In genomic region chr12:57216014-57216891, GRCh38 we compare ENCODE assay signal across 8 cellular contexts. TPM values are rescaled to one million over a fixed set of nuclear protein-coding genes. Genes with fewer than 3 reads are reported as not detected.
A peak's percentile ranks its signal among the peaks of the same experiment; 100 is the strongest.
DNase-seq lines count a peak whose midpoint lies in the region; ATAC-seq and TF ChIP-seq lines count a peak whose summit lies in the region.

Gene NXPH4, plus strand, starts transcription at chr12:57216794. Its CDS starts 176 bp downstream, at chr12:57216970.

- H3K9me3 ChIP-seq in OCI-LY7 (ENCODE audit: low read length) (no peaks in the 10 kb centered on the region), iPS-18a (ENCODE audit: control insufficient read depth, low read depth, low read length) (peaks cover 4% of the 10 kb centered on the region)

- DNase-seq in GM19238 (ENCODE audit: insufficient read length, low spot score) (peak; percentile 71), OCI-LY7 (ENCODE audit: low spot score) (peak; percentile 69)
- DNase-seq in activated naive CD4-positive, alpha-beta T cell treated with anti-CD3 and anti-CD28 coated beads, Interleukin-2, amount 50 U/mL, for 72 hours (ENCODE audit: low spot score in 2 of 2), result peak in 1 of 2 donors; percentile 47
- peak; percentile 51 for DNase-seq in stimulated activated CD8-positive, alpha-beta memory T cell treated with anti-CD3 and anti-CD28 coated beads, Interleukin-4, amount 100 ng/mL, for 24 hours (ENCODE audit: low read depth)

- H3K4me2 ChIP-seq in OCI-LY7 (ENCODE audit: low read length), result peak within 1 kb of the TSS; percentile 86

- no peaks in the 10 kb centered on the region for H3K79me2 ChIP-seq in OCI-LY7 (ENCODE audit: insufficient read depth, low read depth, low read length)

- CTCF ChIA-PET in OCI-LY7 (lab: Charles Lee; ENCODE audit: unreplicated experiment), result interaction anchor here (1.0 kb wide), 1 partner anchor 14 kb away, joined by 3 read pairs; the partner anchor contains the start of gene SHMT2

- intact Hi-C loops in OCI-LY7 (cut with micrococcal nuclease; ENCODE audit: unreplicated experiment), result loop anchor here (1.0 kb wide), 1 partner anchor 13 kb away; the partner anchor contains the start of gene SHMT2

- H3K36me3 Mint-ChIP-seq in activated naive CD4-positive, alpha-beta T cell treated with anti-CD3 and anti-CD28 coated beads, Interleukin-2, amount 50 U/mL, for 72 hours, result no peaks in the 10 kb centered on the region

- H3K9me3 Mint-ChIP-seq in activated naive CD4-positive, alpha-beta T cell treated with anti-CD3 and anti-CD28 coated beads, Interleukin-2, amount 50 U/mL, for 72 hours, result no peaks in the 10 kb centered on the region

- H3K9ac ChIP-seq in iPS-18a (ENCODE audit: low read length), result no peak within 1 kb of the TSS

- H3K9me2 ChIP-seq in OCI-LY7 (ENCODE audit: insufficient read depth, low read length), result no peaks in the 10 kb centered on the region

- TF ChIP-seq CTCF in 22Rv1 (IDR thresholded peaks at IDR 0.05), result peak; percentile 24; the same call in 1 of the 2 replicates
- TF ChIP-seq CTCF in OCI-LY7 (conservative IDR thresholded peaks at IDR 0.05; ENCODE audit: low read length), result 0 out of 2 replicates have a peak, but pooled peaks have one; percentile 22

- H4K20me1 ChIP-seq in OCI-LY7 (ENCODE audit: insufficient read depth, low read length), result no peaks in the 10 kb centered on the region

- peak within 1 kb of the TSS in 1 of 2 donors; percentile 58 for H3K27ac Mint-ChIP-seq in activated naive CD4-positive, alpha-beta T cell treated with anti-CD3 and anti-CD28 coated beads, Interleukin-2, amount 50 U/mL, for 72 hours

- BruUV-seq in OCI-LY7 (replicated peaks; lab: Mats Ljungman, UMichigan), result no TSS peak

- H3K4me3 ChIP-seq in OCI-LY7 (ENCODE audit: low read depth, low read length, poor library complexity, severe bottlenecking) (peak within 1 kb of the TSS; percentile 71), iPS-18a (ENCODE audit: low read length) (peak within 1 kb of the TSS; percentile 51)

- peak; percentile 29 to 42 for ATAC-seq in activated naive CD4-positive, alpha-beta T cell treated with anti-CD3 and anti-CD28 coated beads, Interleukin-2, amount 50 U/mL, for 72 hours
- ATAC-seq in GM18870 (IDR thresholded peaks at IDR 0.05; ENCODE audit: unreplicated experiment), result no peak
- no peak for ATAC-seq in GM21367 (IDR thresholded peaks at IDR 0.05; ENCODE audit: unreplicated experiment)

- H3K4me1 ChIP-seq in OCI-LY7 (ENCODE audit: insufficient read depth, low read length, poor library complexity, severe bottlenecking), result peaks cover 71% of the 10 kb centered on the region
- peaks cover 27% of the 10 kb centered on the region for H3K4me1 ChIP-seq in iPS-18a (ENCODE audit: control insufficient read depth, low read depth, low read length)

- H2AFZ ChIP-seq in OCI-LY7 (ENCODE audit: low read length), result peak within 1 kb of the TSS; percentile 10; the same call in 1 of the 2 replicates

- H3K36me3 ChIP-seq in OCI-LY7 (ENCODE audit: insufficient read depth, low read length) (no peaks in the 10 kb centered on the region), iPS-18a (ENCODE audit: control insufficient read depth, low read depth, low read length) (peaks cover 2% of the 10 kb centered on the region)

- H3K27ac ChIP-seq in 22Rv1 (peak within 1 kb of the TSS; percentile 70), OCI-LY7 (ENCODE audit: low read depth, low read length, poor library complexity, severe bottlenecking) (no peak within 1 kb of the TSS), iPS-18a (ENCODE audit: low read length) (no peak within 1 kb of the TSS)

- POLR2A ChIA-PET in OCI-LY7 (lab: Charles Lee), result interaction anchor here (1.1 to 1.7 kb wide), 2 partner anchors 11 to 13 kb away, joined by 4 to 7 read pairs; partner anchors contain the start of gene SHMT2

- H3K27me3 ChIP-seq in iPS-18a (ENCODE audit: control insufficient read depth, insufficient read depth, low read length), result peaks cover 78% of the 10 kb centered on the region

RNA-seq across cellular contexts. Expression of gene NXPH4, which starts in this region (rescaled TPM):
- total RNA-seq in OCI-LY7 (2014; rRNA removed; shearing (Covaris generic)), result 4.7 and 5.3 TPM in 2 replicates
- total RNA-seq in OCI-LY7 (2022), result 9.8 and 10.5 TPM in 2 replicates
- under 1 TPM; 0.11 to 0.54 TPM for total RNA-seq in activated naive CD4-positive, alpha-beta T cell treated with anti-CD3 and anti-CD28 coated beads, Interleukin-2, amount 50 U/mL, for 72 hours

Comparison
In these comparisons a context has a peak if more than half of its experiments do, and no peak if none do; other contexts are left out.
1. Peak in ATAC-seq in activated naive CD4-positive, alpha-beta T cell treated with anti-CD3 and anti-CD28 coated beads, Interleukin-2, amount 50 U/mL, for 72 hours; RNA of the gene not detected or under 1 TPM.